In the genomic region with DNA sequence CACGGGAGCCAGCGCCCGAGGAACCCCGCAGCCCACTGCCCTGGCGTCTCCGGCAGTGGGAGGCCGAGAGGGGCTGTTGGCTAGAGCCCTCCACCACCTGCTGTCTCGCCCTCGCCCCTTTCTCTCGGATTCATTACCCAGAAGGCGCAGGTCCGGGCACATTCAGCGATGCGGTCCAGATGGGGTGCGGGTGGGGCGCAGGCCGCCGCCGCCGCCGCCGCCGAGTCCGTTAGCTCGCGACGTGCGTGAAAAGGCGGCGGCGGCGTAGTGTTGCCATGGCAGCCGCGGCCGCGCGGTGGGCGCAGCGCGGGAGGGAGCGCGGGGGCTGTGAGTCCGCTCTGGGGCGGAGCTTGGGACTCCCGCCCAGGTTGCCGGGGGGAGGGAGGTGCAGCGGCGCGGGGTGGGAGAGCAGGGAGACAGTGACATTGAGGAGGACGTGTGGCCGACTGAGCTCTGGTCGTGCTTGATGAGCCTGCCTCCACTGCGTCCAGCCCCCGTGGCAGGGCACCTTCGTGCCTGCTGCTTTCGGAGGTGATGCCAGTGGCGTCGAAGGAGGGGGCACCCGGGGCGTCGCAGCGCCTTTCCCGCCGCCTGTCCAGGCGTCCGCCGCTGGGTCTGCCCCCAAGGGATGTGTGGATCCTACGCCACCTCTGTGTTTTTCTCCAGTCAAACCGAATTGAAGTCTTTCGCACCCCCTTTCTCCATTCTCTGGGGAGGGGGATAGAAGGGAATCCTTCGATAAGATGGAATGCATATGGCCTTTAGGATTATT, we compare ENCODE assay signal across 8 cellular contexts. TPM values are rescaled to one million over a fixed set of nuclear protein-coding genes. Genes with fewer than 3 reads are reported as not detected.
DNase-seq lines count a peak whose midpoint lies in the region; TF ChIP-seq lines count a peak whose summit lies in the region.

Gene KATNAL1 (minus strand): TSS at position 358 of the 772 bp plus-strand sequence. CDS start 23,774 bp downstream, outside the sequence.

- H3K27ac ChIP-seq in H9 (ENCODE audit: insufficient read length, low read depth, low read length) (no peak within 1 kb of the TSS), ovary (peak within 1 kb of the TSS; percentile 78 to 87), thyroid gland (peak within 1 kb of the TSS; percentile 74 to 92 (median 75))

- peaks cover 2% of the 10 kb centered on the region for H3K79me1 ChIP-seq in H9 (ENCODE audit: insufficient read depth, low read depth, low read length, poor library complexity, severe bottlenecking)

- no peak within 1 kb of the TSS for H2AK5ac ChIP-seq in H9 (ENCODE audit: insufficient read length, low read length)

- H3K4ac ChIP-seq in H9 (ENCODE audit: low read depth, low read length), result no peak within 1 kb of the TSS

- H3K36me3 ChIP-seq in MG63 (no peaks in the 10 kb centered on the region), ovary (no peaks in the 10 kb centered on the region), thyroid gland (no peaks in the 10 kb centered on the region)

- peak within 1 kb of the TSS; percentile 74 to 88 for H3K4me3 Mint-ChIP-seq in H9

- H2BK120ac ChIP-seq in H9 (ENCODE audit: low read depth, low read length, poor library complexity, severe bottlenecking), result no peak within 1 kb of the TSS

- H3K4me1 ChIP-seq in H9 (ENCODE audit: insufficient read depth, low read length) (no peaks in the 10 kb centered on the region), ovary (ENCODE audit: insufficient read depth) (peaks cover 1% of the 10 kb centered on the region), thyroid gland (peaks cover 3 to 22% of the 10 kb centered on the region in 2 donors)

- no CpG with 5 or more reads among the region's 71 CpGs for WGBS in H9 (ENCODE audit: extremely low coverage, insufficient read length, low lambda C conversion rate)
- 0 to 1% (median 0%) methylated on average over 39 to 71 of the region's 71 CpGs for WGBS in ovary, 3 donors
- WGBS in thyroid gland, 2 donors, result 0% methylated on average over 28 to 51 of the region's 71 CpGs

- intact Hi-C loops in head of caudate nucleus (cut with DNase I), result loop anchor here (5.0 kb wide), 1 partner anchor 90 kb away; no protein-coding TSS in a partner anchor
- intact Hi-C loops in ovary (cut with DNase I), result loop anchor here in 1 of 4 donors (5.0 kb wide), 1 partner anchor 100 kb away; no protein-coding TSS in a partner anchor
- intact Hi-C loops in thyroid gland (cut with DNase I), result no loop called here

- no peaks in the 10 kb centered on the region; the same call in 1 of the 2 replicates for H3K79me2 ChIP-seq in H9 (ENCODE audit: insufficient read depth, low read length)

- no peak within 1 kb of the TSS for H2AFZ ChIP-seq in H9 (ENCODE audit: low read length)

- no peak within 1 kb of the TSS for H3K56ac ChIP-seq in H9 (ENCODE audit: insufficient read length, low read depth, low read length)

- H3K27me3 ChIP-seq in H9 (ENCODE audit: insufficient read depth, low read length), result no peaks in the 10 kb centered on the region
- H3K27me3 ChIP-seq in MG63, result no peaks in the 10 kb centered on the region
- no peaks in the 10 kb centered on the region for H3K27me3 ChIP-seq in ovary
- no peaks in the 10 kb centered on the region for H3K27me3 ChIP-seq in thyroid gland

- H3K9ac ChIP-seq in H9 (ENCODE audit: extremely low read depth, insufficient read length, low read length), result peak within 1 kb of the TSS; percentile 78

- H3K36me3 Mint-ChIP-seq in H9 (ENCODE audit: insufficient read depth in 1 of 3, low read depth in 3 of 3), result no peaks in the 10 kb centered on the region

- H4K20me1 ChIP-seq in H9 (ENCODE audit: control insufficient read depth, insufficient read depth, insufficient read length), result no peaks in the 10 kb centered on the region

- H3K14ac ChIP-seq in H9 (ENCODE audit: insufficient read depth, low read length), result peak within 1 kb of the TSS; percentile 93

- H3K27ac Mint-ChIP-seq in H9, result peak within 1 kb of the TSS; percentile 35 to 62 (median 58); a peak in 5 of 7 replicates

- no peak within 1 kb of the TSS for H4K5ac ChIP-seq in H9 (ENCODE audit: insufficient read length, low read depth, low read length)

- H4K8ac ChIP-seq in H9 (replicated peaks; ENCODE audit: insufficient read length, low read depth, low read length), result no peak within 1 kb of the TSS

- no peak for TF ChIP-seq CTCF in H9 (conservative IDR thresholded peaks at IDR 0.05)
- no peak for TF ChIP-seq CTCF in ovary (IDR thresholded peaks at IDR 0.05)
- TF ChIP-seq CTCF in thyroid gland (IDR thresholded peaks at IDR 0.05), result no peak

- H2BK12ac ChIP-seq in H9 (ENCODE audit: insufficient read length, low read depth, low read length), result no peak within 1 kb of the TSS

- H3K27me3 Mint-ChIP-seq in H9 (ENCODE audit: low read depth), result no peaks in the 10 kb centered on the region

- no peak within 1 kb of the TSS for H3K23ac ChIP-seq in H9 (ENCODE audit: insufficient read length, low read depth, low read length)

- TF ChIP-seq EP300 in ovary (IDR thresholded peaks at IDR 0.05), result no peak

- H3T11ph ChIP-seq in H9 (ENCODE audit: low read length), result no peak within 1 kb of the TSS

- no peak within 1 kb of the TSS for H2BK15ac ChIP-seq in H9 (ENCODE audit: low read depth, low read length)

- peak within 1 kb of the TSS; percentile 89 for H3K18ac ChIP-seq in H9 (ENCODE audit: insufficient read length, low read depth, low read length)

- H3K4me3 ChIP-seq in MG63, result peak within 1 kb of the TSS; percentile 92
- peak within 1 kb of the TSS; percentile 96 for H3K4me3 ChIP-seq in ovary
- H3K4me3 ChIP-seq in thyroid gland (replicated peaks in 1 of 3), result peak within 1 kb of the TSS; percentile 27 to 97 (median 80)

- peak; percentile 90 for DNase-seq in GM03348 (ENCODE audit: low spot score)
- DNase-seq in H9, result peak; percentile 80
- DNase-seq in MG63, result peak; percentile 77
- peak; percentile 91 for DNase-seq in SK-N-DZ (ENCODE audit: low spot score)
- peak; percentile 71 for DNase-seq in activated naive CD4-positive, alpha-beta T cell treated with anti-CD3 and anti-CD28 coated beads, Interleukin-2, amount 50 U/mL, for 16 hours
- peak; percentile 70 to 96 (median 90) for DNase-seq in head of caudate nucleus
- peak; percentile 80 to 89 (median 87) for DNase-seq in ovary
- DNase-seq in thyroid gland, result peak; percentile 76 to 79

- no peaks in the 10 kb centered on the region for H3K23me2 ChIP-seq in H9 (ENCODE audit: insufficient read length, low read depth, low read length, poor library complexity, severe bottlenecking)

- no peaks in the 10 kb centered on the region for H3K9me3 Mint-ChIP-seq in H9

- TF ChIP-seq POLR2A in ovary (IDR thresholded peaks at IDR 0.05) (peak; percentile 15), thyroid gland (IDR thresholded peaks at IDR 0.05) (peak; percentile 30 to 51)

- H3K9me3 ChIP-seq in H9 (ENCODE audit: control insufficient read depth, low read depth, low read length) (no peaks in the 10 kb centered on the region), MG63 (no peaks in the 10 kb centered on the region), ovary (no peaks in the 10 kb centered on the region), thyroid gland (no peaks in the 10 kb centered on the region)

- peak within 1 kb of the TSS; percentile 65 for H3K4me2 ChIP-seq in H9 (ENCODE audit: insufficient read depth, insufficient read length, low read length)

- H2BK20ac ChIP-seq in H9 (ENCODE audit: low read depth, low read length, poor library complexity, severe bottlenecking), result no peak within 1 kb of the TSS

- H4K91ac ChIP-seq in H9 (ENCODE audit: insufficient read length, low read depth, low read length), result no peak within 1 kb of the TSS

- H3K4me1 Mint-ChIP-seq in H9, result peaks cover 25 to 30% of the 10 kb centered on the region in 2 experiments

- H2BK5ac ChIP-seq in H9 (ENCODE audit: insufficient read length, low read length), result no peak within 1 kb of the TSS

RNA-seq across cellular contexts. Expression of gene KATNAL1, which starts in this region (rescaled TPM):
- total RNA-seq in H9 (2021) (11.0 and 11.2 TPM in 2 replicates), ovary (10 to 100 TPM; 10.1 to 23.2 (median 18.6) TPM), thyroid gland (10 to 100 TPM in 1 of 4 donors, 1 to 10 TPM in 3; 8.0 to 25.7 (median 9.5) TPM)
- total RNA-seq in MG63 (2014; rRNA removed; shearing (Covaris generic); ENCODE audit: low replicate concordance), result 13.6 and 29.8 TPM in 2 replicates
- 12.9 and 14.1 TPM in 2 replicates for polyA plus RNA-seq in SK-N-DZ (2014; cell fraction: cytosol; rRNA removed)
- polyA plus RNA-seq in SK-N-DZ (2014; cell fraction: nucleus; rRNA removed), result 7.2 and 7.7 TPM in 2 replicates
- polyA plus RNA-seq in ovary, result 10 to 100 TPM in 1 of 2 donors, 1 to 10 TPM in 1; 2.9 to 11.6 TPM
